ENCODE assay signal across 12 cellular contexts in genomic region chr21:44337428-44337827, GRCh38. TPM values are rescaled to one million over a fixed set of nuclear protein-coding genes. Genes with fewer than 3 reads are reported as not detected.
DNase-seq lines count a peak whose midpoint lies in the region; ATAC-seq, FAIRE-seq and TF ChIP-seq lines count a peak whose summit lies in the region.
"Had no signal": no experiment of that assay in that cellular context is flagged by ENCODE, and none has a peak within 500 bp of the region (broad histone marks: within the 10 kb centered on the region; RNA-seq: fewer than 3 reads in every experiment).

No MANE protein-coding gene starts in this region.

- peaks cover 21% of the 10 kb centered on the region for H3K4me1 ChIP-seq in hepatocyte (ENCODE audit: insufficient read depth)
- H3K4me1 ChIP-seq in stomach, result peaks cover 13 to 25% (median 19%) of the 10 kb centered on the region in 4 donors

- no peak for ATAC-seq in activated T-cell treated with anti-CD3 and anti-CD28 coated beads, Interleukin-2, amount 50 U/mL, for 4 hours
- ATAC-seq in activated CD8-positive, alpha-beta T cell treated with anti-CD3 and anti-CD28 coated beads for 36 hours, result no peak
- no peak for ATAC-seq in GM18873 (IDR thresholded peaks at IDR 0.05; ENCODE audit: low FRiP score, unreplicated experiment)

- H3K79me2 ChIP-seq in hepatocyte, result no peaks in the 10 kb centered on the region

- TF ChIP-seq CTCF in activated CD8-positive, alpha-beta T cell treated with anti-CD3 and anti-CD28 coated beads for 36 hours (IDR thresholded peaks at IDR 0.05), result no peak
- TF ChIP-seq CTCF in hepatocyte (IDR thresholded peaks at IDR 0.05; ENCODE audit: poor library complexity) (no peak), stomach (IDR thresholded peaks at IDR 0.05) (no peak)

- H3K9me3 ChIP-seq in hepatocyte (ENCODE audit: low read depth) (no peaks in the 10 kb centered on the region), stomach (no peaks in the 10 kb centered on the region)

- no peak for FAIRE-seq in GM12891 (lab: Jason Lieb, UNC)
- FAIRE-seq: islet of Langerhans had no signal

- WGBS in hepatocyte (ENCODE audit: low lambda C conversion rate, missing lambda C conversion rate), result 93% methylated on average over 4 of the region's 4 CpGs
- 73 to 84% (median 82%) methylated on average over 4 of the region's 4 CpGs for WGBS in stomach, 5 donors

- H3K36me3 ChIP-seq in hepatocyte (replicated peaks; ENCODE audit: insufficient read depth, low read depth), result no peaks in the 10 kb centered on the region
- H3K36me3 ChIP-seq in stomach, result peaks cover 5 to 34% (median 32%) of the 10 kb centered on the region in 4 donors

- TF ChIP-seq POLR2A in stomach (IDR thresholded peaks at IDR 0.05) (no peak), GM12891 (IDR thresholded peaks at IDR 0.05; ENCODE audit: low read depth, low read length) (no peak)

- CTCF ChIA-PET in activated CD8-positive, alpha-beta T cell treated with anti-CD3 and anti-CD28 coated beads for 36 hours (lab: Charles Lee), result interaction anchor here (1.5 kb wide), 1 partner anchor 40 kb away, joined by 3 read pairs; no protein-coding TSS in a partner anchor

- H3K27ac ChIP-seq in hepatocyte (peak overlapping the region; percentile 92), stomach (peak overlapping the region in 4 of 5 donors; percentile 86 to 95 (median 90))

- H3K27me3 Mint-ChIP-seq in activated T-cell treated with anti-CD3 and anti-CD28 coated beads, Interleukin-2, amount 50 U/mL, for 4 hours (ENCODE audit: low read depth), result no peaks in the 10 kb centered on the region
- H3K27me3 Mint-ChIP-seq in activated CD8-positive, alpha-beta T cell treated with anti-CD3 and anti-CD28 coated beads for 36 hours, result no peaks in the 10 kb centered on the region

- H3K4me3 ChIP-seq in hepatocyte (no peak overlapping the region), stomach (no peak overlapping the region)

- no peaks in the 10 kb centered on the region for H3K9me3 Mint-ChIP-seq in activated T-cell treated with anti-CD3 and anti-CD28 coated beads, Interleukin-2, amount 50 U/mL, for 4 hours
- H3K9me3 Mint-ChIP-seq in activated CD8-positive, alpha-beta T cell treated with anti-CD3 and anti-CD28 coated beads for 36 hours, result no peaks in the 10 kb centered on the region

- peak overlapping the region; percentile 56 for H3K4me3 Mint-ChIP-seq in activated T-cell treated with anti-CD3 and anti-CD28 coated beads, Interleukin-2, amount 50 U/mL, for 4 hours
- no peak overlapping the region for H3K4me3 Mint-ChIP-seq in activated CD8-positive, alpha-beta T cell treated with anti-CD3 and anti-CD28 coated beads for 36 hours

- H4K20me1 ChIP-seq in hepatocyte (ENCODE audit: insufficient read depth, poor library complexity, severe bottlenecking), result no peaks in the 10 kb centered on the region

- peak overlapping the region; percentile 62 for H3K27ac Mint-ChIP-seq in activated CD8-positive, alpha-beta T cell treated with anti-CD3 and anti-CD28 coated beads for 36 hours

- H2AFZ ChIP-seq in hepatocyte, result no peak overlapping the region

- no peaks in the 10 kb centered on the region for H3K9me2 ChIP-seq in hepatocyte (replicated peaks; ENCODE audit: insufficient read depth)

- H3K36me3 Mint-ChIP-seq in activated T-cell treated with anti-CD3 and anti-CD28 coated beads, Interleukin-2, amount 50 U/mL, for 4 hours (ENCODE audit: insufficient read depth), result peaks cover 3% of the 10 kb centered on the region
- peaks cover 3% of the 10 kb centered on the region for H3K36me3 Mint-ChIP-seq in activated CD8-positive, alpha-beta T cell treated with anti-CD3 and anti-CD28 coated beads for 36 hours (ENCODE audit: low read depth)

- intact Hi-C loops in activated CD8-positive, alpha-beta T cell treated with anti-CD3 and anti-CD28 coated beads for 36 hours (cut with micrococcal nuclease), result no loop called here
- intact Hi-C loops in stomach (cut with DNase I; ENCODE audit: low total_unique reads), result no loop called here

- POLR2A ChIA-PET in activated CD8-positive, alpha-beta T cell treated with anti-CD3 and anti-CD28 coated beads for 36 hours (lab: Charles Lee), result interaction anchor here (0.6 to 1.9 kb wide), 3 partner anchors 8 to 11 kb away, joined by 3 to 11 read pairs (median 5); no protein-coding TSS in a partner anchor

- peaks cover 20% of the 10 kb centered on the region for H3K4me1 Mint-ChIP-seq in activated T-cell treated with anti-CD3 and anti-CD28 coated beads, Interleukin-2, amount 50 U/mL, for 4 hours (ENCODE audit: low read depth)
- H3K4me1 Mint-ChIP-seq in activated CD8-positive, alpha-beta T cell treated with anti-CD3 and anti-CD28 coated beads for 36 hours (ENCODE audit: low read depth), result peaks cover 14% of the 10 kb centered on the region

- no peak for DNase-seq in activated T-cell treated with anti-CD3 and anti-CD28 coated beads, Interleukin-2, amount 50 U/mL, for 4 hours
- DNase-seq in activated T-cell treated with anti-CD3 and anti-CD28 coated beads, Interleukin-2, amount 50 U/mL, for 48 hours, result no peak
- no peak for DNase-seq in activated CD8-positive, alpha-beta T cell treated with anti-CD3 and anti-CD28 coated beads for 36 hours
- DNase-seq in hepatocyte (ENCODE audit: low spot score), result no peak
- DNase-seq in stomach, result no peak
- no peak for DNase-seq in effector CD8-positive, alpha-beta T cell (lab: John Stamatoyannopoulos, UW)
- no peak for DNase-seq in GM12891 (ENCODE audit: insufficient read length, low spot score)
- DNase-seq: activated effector memory CD4-positive, alpha-beta T cell treated with anti-CD3 and anti-CD28 coated beads, Interleukin-2, amount 50 U/mL, for 16 hours; H7 had no signal

- no peak for TF ChIP-seq EP300 in stomach (IDR thresholded peaks at IDR 0.05)

- H3K4me2 ChIP-seq in hepatocyte, result peak overlapping the region; percentile 94

- H3K27me3 ChIP-seq in hepatocyte, result no peaks in the 10 kb centered on the region
- H3K27me3 ChIP-seq in stomach, result no peaks in the 10 kb centered on the region

TF ChIP-seq in GM12891, 5 proteins besides CTCF, POLR2A, EP300 and RAD21:
- no peak for TF ChIP-seq POLR2AphosphoS5 (IDR thresholded peaks at IDR 0.05; ENCODE audit: low read depth, low read length)
- no peak for TF ChIP-seq TAF1 (IDR thresholded peaks at IDR 0.05; ENCODE audit: low read depth, low read length)
- TF ChIP-seq POU2F2 (IDR thresholded peaks at IDR 0.05; ENCODE audit: low read depth, low read length), result no peak
- no peak for TF ChIP-seq SPI1 (IDR thresholded peaks at IDR 0.05; ENCODE audit: low read depth, low read length)
- no peak for TF ChIP-seq PAX5 (IDR thresholded peaks at IDR 0.05; ENCODE audit: insufficient read depth, low read length, severe bottlenecking)
TF ChIP-seq in GM12891: peak in this region for 0.

RNA-seq across cellular contexts. Expression of gene CFAP410, which starts 1.8 kb away (rescaled TPM):
- total RNA-seq in activated T-cell treated with anti-CD3 and anti-CD28 coated beads, Interleukin-2, amount 50 U/mL, for 4 hours, result 10 to 100 TPM; 30.2 to 32.7 (median 30.5) TPM
- 10 to 100 TPM; 17.2 TPM for total RNA-seq in activated CD8-positive, alpha-beta T cell treated with anti-CD3 and anti-CD28 coated beads for 36 hours
- 17.1 and 20.3 TPM in 2 replicates for total RNA-seq in hepatocyte
- 33.6 and 40.4 TPM in 2 replicates for polyA plus RNA-seq in hepatocyte
- 100 to 1,000 TPM in 1 of 5 donors, 10 to 100 TPM in 4; 21.1 to 118 (median 32.2) TPM for total RNA-seq in stomach
- polyA plus RNA-seq in stomach, result 10 to 100 TPM; 30.2 to 43.1 (median 39.0) TPM
- 21.5 TPM for polyA plus RNA-seq in GM12891 (2012; ENCODE audit: low read depth, missing spikeins)

RNA-seq across cellular contexts. Expression of gene TRPM2, which starts 16.0 kb away (rescaled TPM):
- total RNA-seq in activated T-cell treated with anti-CD3 and anti-CD28 coated beads, Interleukin-2, amount 50 U/mL, for 4 hours, result 10 to 100 TPM in 1 of 3 donors, 1 to 10 TPM in 1, under 1 TPM in 1; 0.95 to 21.6 (median 2.5) TPM
- total RNA-seq in activated CD8-positive, alpha-beta T cell treated with anti-CD3 and anti-CD28 coated beads for 36 hours, result 1 to 10 TPM; 2.6 to 3.7 TPM
- total RNA-seq in hepatocyte, result 0.24 and 0.50 TPM in 2 replicates
- polyA plus RNA-seq in hepatocyte, result 0.25 TPM in 1 of 2 replicates, not detected in the other
- 10 to 100 TPM in 1 of 5 donors, 1 to 10 TPM in 4; 1.3 to 10.3 (median 3.5) TPM for total RNA-seq in stomach
- 1 to 10 TPM; 1.9 to 2.7 (median 1.9) TPM for polyA plus RNA-seq in stomach
- polyA plus RNA-seq in GM12891 (2012; ENCODE audit: low read depth, missing spikeins), result 7.6 TPM

RNA-seq across cellular contexts. Expression of gene PFKL, which starts 37.6 kb away (rescaled TPM):
- 100 to 1,000 TPM; 102 to 122 (median 116) TPM for total RNA-seq in activated T-cell treated with anti-CD3 and anti-CD28 coated beads, Interleukin-2, amount 50 U/mL, for 4 hours
- 100 to 1,000 TPM; 188 to 200 TPM for total RNA-seq in activated CD8-positive, alpha-beta T cell treated with anti-CD3 and anti-CD28 coated beads for 36 hours
- total RNA-seq in hepatocyte (115 and 140 TPM in 2 replicates), stomach (100 to 1,000 TPM; 123 to 283 (median 139) TPM)
- polyA plus RNA-seq in hepatocyte (191 and 205 TPM in 2 replicates), stomach (100 to 1,000 TPM in 1 of 3 donors, 10 to 100 TPM in 2; 83.0 to 120 (median 99.9) TPM)
- 161 TPM for polyA plus RNA-seq in GM12891 (2012; ENCODE audit: low read depth, missing spikeins)

RNA-seq across cellular contexts. Expression of gene AIRE, which starts 51.8 kb away (rescaled TPM):
- total RNA-seq in activated T-cell treated with anti-CD3 and anti-CD28 coated beads, Interleukin-2, amount 50 U/mL, for 4 hours, result not detected
- not detected for total RNA-seq in activated CD8-positive, alpha-beta T cell treated with anti-CD3 and anti-CD28 coated beads for 36 hours
- total RNA-seq in hepatocyte, result 1.00 and 1.3 TPM in 2 replicates
- 0.32 and 0.42 TPM in 2 replicates for polyA plus RNA-seq in hepatocyte
- total RNA-seq in stomach, result under 1 TPM in 2 of 5 donors, not detected in 3; 0.18 to 0.87 TPM
- not detected for polyA plus RNA-seq in stomach
- polyA plus RNA-seq in GM12891 (2012; ENCODE audit: low read depth, missing spikeins), result 0.10 TPM
- polyA plus RNA-seq: neural cell had no signal
